14 cellular contexts compared by ENCODE assay signal in the genomic region with DNA sequence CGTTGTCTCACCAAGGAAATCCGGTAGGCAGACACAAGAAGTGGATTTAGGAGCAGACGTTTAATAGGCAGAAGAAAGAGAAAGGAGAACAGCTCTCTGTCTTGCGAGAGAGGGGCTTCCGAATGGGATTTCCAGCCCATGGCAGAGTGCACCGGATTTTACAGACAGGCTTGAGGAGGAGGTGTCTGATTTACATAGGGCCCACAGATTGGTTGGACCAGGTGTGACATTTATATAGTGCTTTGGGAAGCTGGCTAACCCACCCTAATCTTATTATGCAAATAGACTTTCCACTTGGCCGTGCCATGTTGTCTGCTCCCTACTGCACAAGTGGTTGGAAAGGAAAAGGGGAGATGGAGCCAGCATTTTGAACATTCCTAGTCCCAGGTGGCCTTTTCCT. TPM values are rescaled to one million over a fixed set of nuclear protein-coding genes. Genes with fewer than 3 reads are reported as not detected.
DNase-seq lines count a peak whose midpoint lies in the region; TF ChIP-seq lines count a peak whose summit lies in the region.
"Had no signal": no experiment of that assay in that cellular context is flagged by ENCODE, and none has a peak within 500 bp of the region (broad histone marks: within the 10 kb centered on the region; RNA-seq: fewer than 3 reads in every experiment).

No MANE protein-coding gene starts in this region.

- H3K9ac ChIP-seq in skeletal muscle satellite cell (ENCODE audit: low read depth, low read length): no peak overlapping the region

- WGBS in lower leg skin, 2 donors: 49 to 54% methylated on average over 7 of the region's 7 CpGs
- WGBS in spleen, 5 donors: 78 to 87% (median 82%) methylated on average over 7 of the region's 7 CpGs

- H3K36me3 ChIP-seq in skeletal muscle satellite cell (ENCODE audit: insufficient read depth, low read length) (no peaks in the 10 kb centered on the region), spleen (no peaks in the 10 kb centered on the region)
- H3K36me3 ChIP-seq: neutrophil, Peyer's patch had no signal

- DNase-seq in DMS53 (lab: John Stamatoyannopoulos, UW) (peak; percentile 43), DMS53 treated with DMSO at 0.1 percent for 48 hours (lab: John Stamatoyannopoulos, UW; ENCODE audit: unreplicated experiment) (no peak), NCI-H524 treated with DMSO at 0.1 percent for 48 hours (lab: John Stamatoyannopoulos, UW) (peak; percentile 88), cerebellar nuclear complex (lab: John Stamatoyannopoulos, UW) (peak; percentile 4 to 14), lower leg skin (ENCODE audit: low spot score in 2 of 2) (no peak), NCI-H128 (lab: John Stamatoyannopoulos, UW; ENCODE audit: unreplicated experiment) (no peak), spleen (no peak)
- DNase-seq: CD8-positive, alpha-beta memory T cell; central memory CD4-positive, alpha-beta T cell; erythroblast; hippocampal formation; Peyer's patch had no signal

- H3K4me3 ChIP-seq in skeletal muscle satellite cell (ENCODE audit: low read length) (no peak overlapping the region), lower leg skin (ENCODE audit: low read depth, poor library complexity, severe bottlenecking) (no peak overlapping the region), spleen (no peak overlapping the region)
- H3K4me3 ChIP-seq: Peyer's patch had no signal

- TF ChIP-seq POLR2A in lower leg skin (IDR thresholded peaks at IDR 0.05) (no peak), spleen (IDR thresholded peaks at IDR 0.05) (no peak)

- peak overlapping the region; percentile 35 for H3K4me2 ChIP-seq in skeletal muscle satellite cell (ENCODE audit: low read length)

- H3K27me3 ChIP-seq in skeletal muscle satellite cell (ENCODE audit: control insufficient read depth, insufficient read depth, low read length): no peaks in the 10 kb centered on the region
- peaks cover 0 to 4% (median 0%) of the 10 kb centered on the region in 7 donors for H3K27me3 ChIP-seq in spleen (replicated peaks in 1 of 7)
- H3K27me3 ChIP-seq: neutrophil, Peyer's patch had no signal

- intact Hi-C loops in lower leg skin (cut with DNase I; ENCODE audit: low total_unique reads): no loop called here
- intact Hi-C loops in spleen (cut with DNase I; ENCODE audit: low total_unique reads): no loop called here

- H3K4me1 ChIP-seq in skeletal muscle satellite cell (ENCODE audit: control insufficient read depth, insufficient read depth, low read length) (no peaks in the 10 kb centered on the region), spleen (no peaks in the 10 kb centered on the region)
- H3K4me1 ChIP-seq: Peyer's patch had no signal

- H3K27ac ChIP-seq in spleen: no peak overlapping the region
- H3K27ac ChIP-seq: neutrophil, Peyer's patch had no signal

- TF ChIP-seq CTCF in lower leg skin (IDR thresholded peaks at IDR 0.05): no peak
- TF ChIP-seq CTCF in spleen (IDR thresholded peaks at IDR 0.05 in 8 of 11, conservative IDR thresholded peaks at IDR 0.05 in 3 of 11): no peak

- H3K9me3 ChIP-seq in skeletal muscle satellite cell (replicated peaks; ENCODE audit: low read length) (no peaks in the 10 kb centered on the region), spleen (no peaks in the 10 kb centered on the region)
- H3K9me3 ChIP-seq: neutrophil, Peyer's patch had no signal

RNA-seq across cellular contexts. Expression of a gene that starts 57.8 kb away (rescaled TPM):
- 14.0 and 14.7 TPM in 2 replicates for total RNA-seq in skeletal muscle satellite cell (2012; rRNA removed)
- total RNA-seq in lower leg skin (10 to 100 TPM in 2 of 4 donors, 1 to 10 TPM in 2; 5.5 to 14.5 (median 9.9) TPM), spleen (10 to 100 TPM; 10.6 to 19.9 (median 13.4) TPM)
- 1 to 10 TPM; 4.6 to 9.1 (median 5.9) TPM for polyA plus RNA-seq in spleen

RNA-seq across cellular contexts. Expression of a gene that starts 58.2 kb away (rescaled TPM):
- total RNA-seq in skeletal muscle satellite cell (2012; rRNA removed): 87.4 and 106 TPM in 2 replicates
- total RNA-seq in lower leg skin (10 to 100 TPM; 51.3 to 82.2 (median 68.0) TPM), spleen (10 to 100 TPM; 19.4 to 36.8 (median 26.6) TPM)
- polyA plus RNA-seq in spleen: 10 to 100 TPM; 23.2 to 40.5 (median 28.8) TPM

Comparison
In these comparisons a context has a peak if more than half of its experiments do, and no peak if none do; other contexts are left out.
1. DNase-seq: peak in DMS53 (single experiment), NCI-H524 treated with DMSO at 0.1 percent for 48 hours (single experiment) and cerebellar nuclear complex (2 of 2); none in DMS53 treated with DMSO at 0.1 percent for 48 hours (single experiment), lower leg skin (0 of 2), NCI-H128 (single experiment) and spleen (single experiment).